ENCODE assay signal across 1 cellular context in the genomic region with DNA sequence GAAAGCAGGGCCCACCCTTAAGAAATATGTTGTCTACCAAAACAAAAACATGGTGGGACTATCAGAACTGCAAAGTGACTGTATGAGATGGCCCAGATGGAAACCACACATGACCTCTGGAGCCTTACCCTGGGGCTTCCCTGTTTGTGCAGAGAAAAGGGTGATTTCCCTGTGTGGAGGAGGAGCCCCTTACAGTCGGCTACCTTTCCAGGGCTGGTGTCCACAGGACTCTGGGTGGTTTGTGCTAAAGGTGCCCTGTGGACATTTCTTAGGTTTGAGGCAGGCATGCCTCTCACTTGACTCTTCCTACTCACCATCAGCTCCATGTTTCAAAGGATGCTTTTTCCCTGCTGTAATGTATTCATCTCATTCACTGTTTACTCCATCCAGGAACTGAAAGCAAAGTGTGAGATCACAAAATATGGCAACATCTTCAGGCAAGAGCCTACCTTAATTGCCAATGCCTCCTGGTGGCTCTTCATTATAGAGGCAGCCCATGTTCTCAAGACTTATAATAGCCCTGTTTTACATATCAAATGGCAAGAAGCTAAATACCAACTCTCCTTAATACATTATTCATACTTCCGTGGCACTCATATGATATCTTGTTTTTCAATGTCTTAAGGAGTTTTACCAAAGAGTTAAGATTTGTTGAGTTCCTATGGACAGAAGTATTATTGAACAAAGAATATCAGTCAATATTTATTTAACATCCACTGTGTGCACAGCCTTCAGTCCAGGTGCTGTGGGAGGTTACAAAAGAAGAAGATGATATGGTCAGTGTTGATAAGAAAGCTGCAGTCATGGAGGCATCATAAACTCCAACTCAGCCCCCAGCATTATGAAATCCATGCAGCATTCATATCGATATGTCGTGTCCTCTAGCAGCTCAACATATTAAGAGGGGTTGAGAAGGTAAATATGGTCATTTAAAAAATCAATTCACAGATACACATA.
TF ChIP-seq lines count a peak whose summit lies in the region.

No MANE protein-coding gene starts in this region.

TF ChIP-seq in GM12878, 131 proteins besides CTCF, POLR2A, EP300 and RAD21 (continued from another document):
- TF ChIP-seq REST (IDR thresholded peaks at IDR 0.05; ENCODE audit: low read depth, low read length), result no peak
- no peak for TF ChIP-seq CBX3 (IDR thresholded peaks at IDR 0.05; ENCODE audit: borderline replicate concordance, low read depth)
- TF ChIP-seq JUNB (IDR thresholded peaks at IDR 0.05), result 0 out of 2 replicates have a peak, but pooled peaks have one; percentile 14
- TF ChIP-seq, protein P1, sequence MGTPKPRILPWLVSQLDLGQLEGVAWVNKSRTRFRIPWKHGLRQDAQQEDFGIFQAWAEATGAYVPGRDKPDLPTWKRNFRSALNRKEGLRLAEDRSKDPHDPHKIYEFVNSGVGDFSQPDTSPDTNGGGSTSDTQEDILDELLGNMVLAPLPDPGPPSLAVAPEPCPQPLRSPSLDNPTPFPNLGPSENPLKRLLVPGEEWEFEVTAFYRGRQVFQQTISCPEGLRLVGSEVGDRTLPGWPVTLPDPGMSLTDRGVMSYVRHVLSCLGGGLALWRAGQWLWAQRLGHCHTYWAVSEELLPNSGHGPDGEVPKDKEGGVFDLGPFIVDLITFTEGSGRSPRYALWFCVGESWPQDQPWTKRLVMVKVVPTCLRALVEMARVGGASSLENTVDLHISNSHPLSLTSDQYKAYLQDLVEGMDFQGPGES (IDR thresholded peaks at IDR 0.05), result no peak
- TF ChIP-seq ATF3 (IDR thresholded peaks at IDR 0.05; ENCODE audit: borderline replicate concordance, extremely low read depth, low read depth, low read length), result no peak
- no peak for TF ChIP-seq PAX8 (IDR thresholded peaks at IDR 0.05)
- no peak for TF ChIP-seq SMAD5 (IDR thresholded peaks at IDR 0.05; ENCODE audit: low read depth)
- TF ChIP-seq PRDM15 (CRISPR knock-in tag; IDR thresholded peaks at IDR 0.05), result no peak
- TF ChIP-seq LARP7 (IDR thresholded peaks at IDR 0.05), result no peak
- TF ChIP-seq RCOR1 (conservative IDR thresholded peaks at IDR 0.05; ENCODE audit: low read depth, low read length), result no peak
- TF ChIP-seq E2F8 (IDR thresholded peaks at IDR 0.05; ENCODE audit: low read depth, partially characterized antibody), result no peak
- no peak for TF ChIP-seq ZNF384 (IDR thresholded peaks at IDR 0.05; ENCODE audit: borderline replicate concordance, low read depth, low read length)
- TF ChIP-seq TCF7 (IDR thresholded peaks at IDR 0.05; ENCODE audit: borderline replicate concordance), result no peak
- no peak for TF ChIP-seq SMARCA5 (IDR thresholded peaks at IDR 0.05)
- TF ChIP-seq PKNOX1 (IDR thresholded peaks at IDR 0.05), result no peak
- TF ChIP-seq FOS (IDR thresholded peaks at IDR 0.05; ENCODE audit: borderline replicate concordance, extremely low read depth, insufficient read length), result no peak
